19 cellular contexts compared by ENCODE assay signal in the genomic region with DNA sequence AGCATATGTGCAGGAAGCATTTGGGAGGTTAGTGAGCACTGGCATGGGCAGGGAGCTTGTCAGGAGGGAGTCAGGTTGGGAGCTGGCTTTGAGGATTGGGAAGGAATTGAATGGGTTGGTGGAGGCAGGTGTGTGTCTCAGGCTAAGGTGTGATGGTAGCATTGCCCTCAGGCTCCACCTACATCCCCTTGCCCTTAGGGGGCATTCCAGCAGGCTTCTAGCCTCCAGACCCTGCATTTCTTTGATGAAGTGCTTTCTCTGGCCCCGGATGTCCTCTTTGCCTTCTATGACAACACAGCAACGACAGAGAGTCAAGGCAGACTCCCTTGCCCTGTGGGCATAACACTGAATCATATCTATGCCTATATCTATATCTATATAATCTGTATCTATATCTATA.
"Had no signal": no experiment of that assay in that cellular context is flagged by ENCODE, and none has a peak within 500 bp of the region (broad histone marks: within the 10 kb centered on the region; RNA-seq: fewer than 3 reads in every experiment).

No MANE protein-coding gene starts in this region.

- H3K36me3 ChIP-seq: gastrocnemius medialis, ovary, right atrium auricular region, sigmoid colon, thoracic aorta, transverse colon had no signal

- H3K27me3 Mint-ChIP-seq: dendritic cell treated with granulocyte-macrophage colony-stimulating factor and Interleukin-4, amounts not matched to agents 40 ng/mL and 50 ng/mL, for 4 days; effector memory CD8-positive, alpha-beta T cell; stimulated activated naive B cell treated with anti-CD40 and anti-IgM and Interleukin-4, amounts not matched to agents 10 μg/mL and 1 μg/mL and 100 μg/mL, for 72 hours; stimulated activated naive CD8-positive, alpha-beta T cell treated with anti-CD3 and anti-CD28 coated beads, Interleukin-15, amount 100 ng/mL, for 72 hours had no signal

- H3K9me3 Mint-ChIP-seq: dendritic cell treated with granulocyte-macrophage colony-stimulating factor and Interleukin-4, amounts not matched to agents 40 ng/mL and 50 ng/mL, for 4 days; effector memory CD8-positive, alpha-beta T cell; mesothelial cell of epicardium; natural killer cell; neural crest cell; stimulated activated naive B cell treated with anti-CD40 and anti-IgM and Interleukin-4, amounts not matched to agents 10 μg/mL and 1 μg/mL and 100 μg/mL, for 72 hours; stimulated activated naive CD8-positive, alpha-beta T cell treated with anti-CD3 and anti-CD28 coated beads, Interleukin-15, amount 100 ng/mL, for 72 hours had no signal

- H3K27ac ChIP-seq: epithelial cell of prostate, esophagus muscularis mucosa, gastrocnemius medialis, ovary, right atrium auricular region, sigmoid colon, skin epidermis, thoracic aorta, transverse colon had no signal

- H3K27me3 ChIP-seq: esophagus muscularis mucosa, gastrocnemius medialis, ovary, right atrium auricular region, sigmoid colon, transverse colon had no signal

- H3K4me1 Mint-ChIP-seq: mesothelial cell of epicardium had no signal

- H3K9me3 ChIP-seq: esophagus muscularis mucosa, gastrocnemius medialis, ovary, right atrium auricular region, sigmoid colon, thoracic aorta, transverse colon had no signal

- H3K36me3 Mint-ChIP-seq: mesothelial cell of epicardium, natural killer cell had no signal

- DNase-seq: effector memory CD8-positive, alpha-beta T cell; gastrocnemius medialis; glutamatergic neuron; natural killer cell; ovary; sigmoid colon; stimulated activated CD4-positive, alpha-beta T cell treated with anti-CD3 and anti-CD28 coated beads, Interleukin-2, amount 100 ng/mL, for 24 hours; stimulated activated CD4-positive, alpha-beta T cell treated with anti-CD3 and anti-CD28 coated beads, Interleukin-4, amount 100 ng/mL, for 4 hours; stimulated activated naive B cell treated with anti-CD40 and anti-IgM and Interleukin-4, amounts not matched to agents 10 μg/mL and 1 μg/mL and 100 μg/mL, for 72 hours; stimulated activated naive CD8-positive, alpha-beta T cell treated with anti-CD3 and anti-CD28 coated beads, Interleukin-15, amount 100 ng/mL, for 72 hours; transverse colon had no signal

- H3K4me3 ChIP-seq: esophagus muscularis mucosa, gastrocnemius medialis, ovary, right atrium auricular region, sigmoid colon, skin epidermis, thoracic aorta, transverse colon had no signal

- H3K27ac Mint-ChIP-seq: dendritic cell treated with granulocyte-macrophage colony-stimulating factor and Interleukin-4, amounts not matched to agents 40 ng/mL and 50 ng/mL, for 4 days; effector memory CD8-positive, alpha-beta T cell; mesothelial cell of epicardium; natural killer cell; stimulated activated naive B cell treated with anti-CD40 and anti-IgM and Interleukin-4, amounts not matched to agents 10 μg/mL and 1 μg/mL and 100 μg/mL, for 72 hours; stimulated activated naive CD8-positive, alpha-beta T cell treated with anti-CD3 and anti-CD28 coated beads, Interleukin-15, amount 100 ng/mL, for 72 hours had no signal

- H3K4me3 Mint-ChIP-seq: dendritic cell treated with granulocyte-macrophage colony-stimulating factor and Interleukin-4, amounts not matched to agents 40 ng/mL and 50 ng/mL, for 4 days; effector memory CD8-positive, alpha-beta T cell; mesothelial cell of epicardium; natural killer cell; neural crest cell; stimulated activated naive B cell treated with anti-CD40 and anti-IgM and Interleukin-4, amounts not matched to agents 10 μg/mL and 1 μg/mL and 100 μg/mL, for 72 hours; stimulated activated naive CD8-positive, alpha-beta T cell treated with anti-CD3 and anti-CD28 coated beads, Interleukin-15, amount 100 ng/mL, for 72 hours had no signal
